Comparison of ENCODE assay signal across 16 cellular contexts in genomic region chr17:76695059-76695892, GRCh38. TPM values are rescaled to one million over a fixed set of nuclear protein-coding genes. Genes with fewer than 3 reads are reported as not detected.
DNase-seq lines count a peak whose midpoint lies in the region; ATAC-seq and TF ChIP-seq lines count a peak whose summit lies in the region.
"Had no signal": no experiment of that assay in that cellular context is flagged by ENCODE, and none has a peak within 500 bp of the region (broad histone marks: within the 10 kb centered on the region; RNA-seq: fewer than 3 reads in every experiment).

No MANE protein-coding gene starts in this region.

- H3K27me3 ChIP-seq in KMS-11 (ENCODE audit: insufficient read depth, low read depth) (no peaks in the 10 kb centered on the region), right lobe of liver (no peaks in the 10 kb centered on the region), stomach smooth muscle (ENCODE audit: control insufficient read depth in 1 of 2, insufficient read depth in 2 of 2, low read length in 2 of 2) (no peaks in the 10 kb centered on the region), MG63 (no peaks in the 10 kb centered on the region)
- H3K27me3 ChIP-seq: hepatocyte, pancreas had no signal

- H3K4me3 ChIP-seq in KMS-11 (IDR thresholded peaks at IDR 0.05; ENCODE audit: insufficient read depth, low read depth, low read length) (no peak overlapping the region), right lobe of liver (no peak overlapping the region), stomach smooth muscle (ENCODE audit: low read length in 2 of 2) (peak overlapping the region; percentile 40 to 44), MG63 (no peak overlapping the region)
- H3K4me3 ChIP-seq: hepatocyte, pancreas had no signal

- ATAC-seq in right lobe of liver: peak; percentile 9 to 55 (median 18)
- ATAC-seq in HG03108 (IDR thresholded peaks at IDR 0.05; ENCODE audit: unreplicated experiment): no peak
- no peak for ATAC-seq in GM19452 (IDR thresholded peaks at IDR 0.05; ENCODE audit: unreplicated experiment)
- ATAC-seq: activated CD8-positive, alpha-beta T cell treated with anti-CD3 and anti-CD28 coated beads, Interleukin-2, amount 10 ng/mL, durations not matched to agents 7 days and 5 days had no signal

- H3K27ac ChIP-seq in KMS-11: no peak overlapping the region
- H3K27ac ChIP-seq in cingulate gyrus (ENCODE audit: low read depth, low read length): peak overlapping the region; percentile 32
- H3K27ac ChIP-seq in right lobe of liver: no peak overlapping the region
- H3K27ac ChIP-seq in stomach smooth muscle (ENCODE audit: low read length): peak overlapping the region; percentile 97
- H3K27ac ChIP-seq: hepatocyte had no signal

- H3K9me3 ChIP-seq in right lobe of liver: no peaks in the 10 kb centered on the region
- H3K9me3 ChIP-seq in stomach smooth muscle (ENCODE audit: control insufficient read depth in 2 of 2, low read length in 2 of 2): no peaks in the 10 kb centered on the region
- H3K9me3 ChIP-seq in MG63: no peaks in the 10 kb centered on the region
- H3K9me3 ChIP-seq: pancreas had no signal

- WGBS in right lobe of liver (ENCODE audit: insufficient coverage, low coverage, low lambda C conversion rate, missing lambda C conversion rate): 69% methylated on average over 12 of the region's 16 CpGs

- H3K9ac ChIP-seq in KMS-11 (no peak overlapping the region), stomach smooth muscle (ENCODE audit: low read length in 2 of 2) (peak overlapping the region in 1 of 2 donors; percentile 13)

- H3K4me2 ChIP-seq in KMS-11: peak overlapping the region; percentile 9
- H3K4me2 ChIP-seq: hepatocyte had no signal

- H3K4me1 ChIP-seq in KMS-11 (ENCODE audit: low read depth, poor library complexity, severe bottlenecking) (peaks cover 24% of the 10 kb centered on the region), right lobe of liver (no peaks in the 10 kb centered on the region), stomach smooth muscle (ENCODE audit: control insufficient read depth, insufficient read depth, low read length) (peaks cover 80% of the 10 kb centered on the region)
- H3K4me1 ChIP-seq: pancreas had no signal

- DNase-seq in right lobe of liver (no peak), GDM1 (lab: John Stamatoyannopoulos, UW) (no peak), MG63 (no peak)
- DNase-seq: activated CD8-positive, alpha-beta T cell treated with anti-CD3 and anti-CD28 coated beads, Interleukin-2, amount 10 ng/mL, durations not matched to agents 7 days and 5 days; C1 segment of cervical spinal cord; KG1; NCI-H187; NCI-H774; T-helper 9 cell had no signal

- H4K20me1 ChIP-seq in KMS-11 (ENCODE audit: insufficient read depth): no peaks in the 10 kb centered on the region

- H3K79me2 ChIP-seq in KMS-11 (ENCODE audit: insufficient read depth, low read depth): no peaks in the 10 kb centered on the region

- intact Hi-C loops in right lobe of liver (cut with DNase I): no loop called here

- TF ChIP-seq CTCF in KMS-11 (conservative IDR thresholded peaks at IDR 0.05; ENCODE audit: low read depth, low read length): no peak
- no peak for TF ChIP-seq CTCF in right lobe of liver (IDR thresholded peaks at IDR 0.05)

- no peak for TF ChIP-seq POLR2A in right lobe of liver (IDR thresholded peaks at IDR 0.05)

- H3K36me3 ChIP-seq in KMS-11 (ENCODE audit: insufficient read depth): no peaks in the 10 kb centered on the region
- no peaks in the 10 kb centered on the region for H3K36me3 ChIP-seq in right lobe of liver
- H3K36me3 ChIP-seq in stomach smooth muscle (ENCODE audit: control insufficient read depth in 2 of 2, insufficient read depth in 2 of 2, low read length in 2 of 2): no peaks in the 10 kb centered on the region
- H3K36me3 ChIP-seq in MG63: peaks cover under 1% of the 10 kb centered on the region
- H3K36me3 ChIP-seq: pancreas had no signal

- H2AFZ ChIP-seq in KMS-11 (ENCODE audit: low read depth): no peak overlapping the region
- H2AFZ ChIP-seq: hepatocyte had no signal

RNA-seq across cellular contexts. Expression of gene MXRA7, which starts 15.5 kb away (rescaled TPM):
- 10 to 100 TPM in 5 of 6 experiments, 1 to 10 TPM in 1; 7.7 to 25.4 (median 15.3) TPM for total RNA-seq in right lobe of liver
- total RNA-seq in MG63 (2014; rRNA removed; shearing (Covaris generic); ENCODE audit: low replicate concordance): 53.8 and 65.4 TPM in 2 replicates

RNA-seq across cellular contexts. Expression of gene JMJD6, which starts 31.1 kb away (rescaled TPM):
- 10 to 100 TPM in 5 of 6 experiments, 1 to 10 TPM in 1; 10.0 to 15.8 (median 11.1) TPM for total RNA-seq in right lobe of liver
- 28.2 and 55.1 TPM in 2 replicates for total RNA-seq in MG63 (2014; rRNA removed; shearing (Covaris generic); ENCODE audit: low replicate concordance)

RNA-seq across cellular contexts. Expression of gene METTL23, which starts 31.4 kb away (rescaled TPM):
- total RNA-seq in right lobe of liver: 10 to 100 TPM; 16.0 to 25.0 (median 18.7) TPM
- 44.4 and 44.9 TPM in 2 replicates for total RNA-seq in MG63 (2014; rRNA removed; shearing (Covaris generic); ENCODE audit: low replicate concordance)

RNA-seq across cellular contexts. Expression of gene SRSF2, which starts 41.9 kb away (rescaled TPM):
- 100 to 1,000 TPM in 1 of 6 experiments, 10 to 100 TPM in 5; 62.4 to 106 (median 86.0) TPM for total RNA-seq in right lobe of liver
- total RNA-seq in MG63 (2014; rRNA removed; shearing (Covaris generic); ENCODE audit: low replicate concordance): 292 and 619 TPM in 2 replicates

RNA-seq across cellular contexts. Expression of gene MFSD11, which starts 42.6 kb away (rescaled TPM):
- total RNA-seq in right lobe of liver: 10 to 100 TPM in 5 of 6 experiments, 1 to 10 TPM in 1; 8.5 to 16.3 (median 15.3) TPM
- total RNA-seq in MG63 (2014; rRNA removed; shearing (Covaris generic); ENCODE audit: low replicate concordance): 23.8 and 24.9 TPM in 2 replicates

Comparison
In these comparisons a context has a peak if more than half of its experiments do, and no peak if none do; other contexts are left out.
1. H3K27ac ChIP-seq: peak in cingulate gyrus (single experiment) and stomach smooth muscle (single experiment); none in KMS-11 (single experiment) and right lobe of liver (0 of 3).
2. H3K4me3 ChIP-seq: peak in stomach smooth muscle (2 of 2); none in KMS-11 (single experiment), right lobe of liver (0 of 3) and MG63 (single experiment).
3. ATAC-seq: peak in right lobe of liver (4 of 4); none in HG03108 (single experiment) and GM19452 (single experiment).